ENCODE assay signal across 20 cellular contexts in genomic region chr13:30355839-30356238, GRCh38. TPM values are rescaled to one million over a fixed set of nuclear protein-coding genes. Genes with fewer than 3 reads are reported as not detected.
DNase-seq lines count a peak whose midpoint lies in the region; ATAC-seq, FAIRE-seq and TF ChIP-seq lines count a peak whose summit lies in the region.
"Had no signal": no experiment of that assay in that cellular context is flagged by ENCODE, and none has a peak within 500 bp of the region (broad histone marks: within the 10 kb centered on the region; RNA-seq: fewer than 3 reads in every experiment).

No MANE protein-coding gene starts in this region.

- ATAC-seq in HepG2, result peak; percentile 13; the same call in 2 of the 3 replicates
- no peak for ATAC-seq in right lobe of liver
- ATAC-seq in activated B cell treated with CpG ODN at 0.5 μM for 24 hours (ENCODE audit: low read depth), result peak; percentile 5
- ATAC-seq in GM18517 (IDR thresholded peaks at IDR 0.05; ENCODE audit: unreplicated experiment), result no peak
- ATAC-seq in HG02884 (IDR thresholded peaks at IDR 0.05; ENCODE audit: unreplicated experiment), result no peak
- ATAC-seq: Panc1 had no signal

- DNase-seq in HepG2 (ENCODE audit: low spot score) (no peak), right lobe of liver (no peak), activated B cell treated with CpG ODN at 0.5 μM for 24 hours (no peak)
- peak; percentile 62 for DNase-seq in Jurkat, Clone E6-1 (ENCODE audit: low read depth, low spot score)
- DNase-seq in NK-92 treated with Interleukin-12 subunit alpha and Interleukin-12 subunit beta, amount 100 ng/mL, for 24 hours (lab: John Stamatoyannopoulos, UW), result no peak
- DNase-seq: DMS79 treated with DMSO at 0.1 percent for 48 hours, MG63, NCI-H1048, NCI-H1436, NCI-H1930, NCI-H226, NCI-H524 treated with DMSO at 0.1 percent for 48 hours had no signal

- H3K4me3 ChIP-seq in HepG2 (replicated peaks in 1 of 3; ENCODE audit: insufficient read depth in 1 of 3, low read depth in 2 of 3, low read length in 3 of 3), result no peak overlapping the region
- no peak overlapping the region for H3K4me3 ChIP-seq in right lobe of liver
- peak overlapping the region; percentile 26 for H3K4me3 ChIP-seq in Jurkat, Clone E6-1 (ENCODE audit: low read length)
- H3K4me3 ChIP-seq in thymus (ENCODE audit: low read length), result peak overlapping the region; percentile 11
- H3K4me3 ChIP-seq: MG63 had no signal

- CTCF ChIA-PET in HepG2 (lab: Yijun Ruan, JAX; ENCODE audit: low intra/inter-chr PET ratio, low total read pairs), result interaction anchor here (1.5 to 1.6 kb wide), 2 partner anchors 196 to 226 kb away, joined by 3 to 6 read pairs; no protein-coding TSS in a partner anchor
- CTCF ChIA-PET in activated B cell treated with CpG ODN at 0.5 μM for 24 hours (lab: Charles Lee), result interaction anchor here (0.6 to 3.0 kb wide), 13 partner anchors 13 to 585 kb away, joined by 3 to 12 read pairs (median 4); partner anchors contain the start of gene UBE2L5

- TF ChIP-seq CTCF in HepG2 (CRISPR knock-in tag; IDR thresholded peaks at IDR 0.05) (no peak), right lobe of liver (IDR thresholded peaks at IDR 0.05) (no peak), activated B cell treated with CpG ODN at 0.5 μM for 24 hours (IDR thresholded peaks at IDR 0.05) (no peak)

- no peak for TF ChIP-seq POLR2A in HepG2 (IDR thresholded peaks at IDR 0.05; ENCODE audit: insufficient read depth in 1 of 2, low read depth in 2 of 2, low read length in 2 of 2)
- TF ChIP-seq POLR2A in right lobe of liver (IDR thresholded peaks at IDR 0.05), result no peak

- no peak overlapping the region for H3K27ac Mint-ChIP-seq in activated B cell treated with CpG ODN at 0.5 μM for 24 hours

- H3K27me3 Mint-ChIP-seq in activated B cell treated with CpG ODN at 0.5 μM for 24 hours, result no peaks in the 10 kb centered on the region

- H2AFZ ChIP-seq in HepG2 (ENCODE audit: low read length), result no peak overlapping the region

- no peak overlapping the region for H3K4me3 Mint-ChIP-seq in activated B cell treated with CpG ODN at 0.5 μM for 24 hours

- POLR2A ChIA-PET in HepG2 (lab: Yijun Ruan, JAX), result no interaction called here
- POLR2A ChIA-PET in activated B cell treated with CpG ODN at 0.5 μM for 24 hours (lab: Charles Lee), result interaction anchor here (1.1 to 3.0 kb wide), 6 partner anchors 16 to 108 kb away, joined by 3 to 17 read pairs (median 6); partner anchors contain the start of gene UBE2L5

- H3K36me3 ChIP-seq in HepG2 (replicated peaks in 1 of 2; ENCODE audit: control insufficient read depth in 1 of 2, insufficient read depth in 2 of 2, low read length in 2 of 2) (no peaks in the 10 kb centered on the region), right lobe of liver (no peaks in the 10 kb centered on the region), thymus (ENCODE audit: control insufficient read depth, insufficient read depth) (peaks cover 20% of the 10 kb centered on the region)
- H3K36me3 ChIP-seq: MG63 had no signal

- H3K27ac ChIP-seq in HepG2 (ENCODE audit: extremely low read length, insufficient read depth, low read length) (no peak overlapping the region), right lobe of liver (no peak overlapping the region), thymus (ENCODE audit: low read depth) (peak overlapping the region; percentile 89)
- H3K27ac ChIP-seq: C4-2B, KMS-11 had no signal

- no peak overlapping the region for H3K9ac ChIP-seq in HepG2 (ENCODE audit: insufficient read depth, low read depth, low read length)
- H3K9ac ChIP-seq: KMS-11 had no signal

- TF ChIP-seq EP300 in HepG2 (IDR thresholded peaks at IDR 0.05; ENCODE audit: low read depth in 2 of 2, low read length in 2 of 2) (no peak), HepG2 (CRISPR knock-in tag; IDR thresholded peaks at IDR 0.05; ENCODE audit: borderline replicate concordance) (no peak)

- peaks cover 32% of the 10 kb centered on the region for H3K4me1 Mint-ChIP-seq in activated B cell treated with CpG ODN at 0.5 μM for 24 hours

- H3K27me3 ChIP-seq in HepG2 (ENCODE audit: control insufficient read depth in 1 of 2, insufficient read depth in 2 of 2, low read length in 2 of 2) (peaks cover 0 to 2% of the 10 kb centered on the region in 2 experiments; a peak in 1 of 5 replicates), right lobe of liver (no peaks in the 10 kb centered on the region), thymus (ENCODE audit: control insufficient read depth, insufficient read depth) (no peaks in the 10 kb centered on the region)
- H3K27me3 ChIP-seq: MG63 had no signal

- BruUV-seq in HepG2 (replicated peaks; lab: Mats Ljungman, UMichigan), result no TSS peak

- peak overlapping the region; percentile 39; the same call in 1 of the 2 replicates for H3K4me2 ChIP-seq in HepG2 (ENCODE audit: low read depth, low read length)
- H3K4me2 ChIP-seq: KMS-11 had no signal

- H3K9me3 ChIP-seq in HepG2 (ENCODE audit: low read length) (peaks cover 8% of the 10 kb centered on the region; the same call in 1 of the 2 replicates), right lobe of liver (no peaks in the 10 kb centered on the region), thymus (ENCODE audit: control insufficient read depth) (no peaks in the 10 kb centered on the region)

- H3K4me1 ChIP-seq in HepG2 (ENCODE audit: insufficient read depth, low read length) (peaks cover 10% of the 10 kb centered on the region), right lobe of liver (peaks cover 0 to 14% (median 6%) of the 10 kb centered on the region in 4 donors), thymus (ENCODE audit: control insufficient read depth, insufficient read depth, low read length) (peaks cover 31% of the 10 kb centered on the region)

- in situ Hi-C loops in HepG2 (cut with HindIII; ENCODE audit: extremely low pct_ligation_motif_present, low pct_unique_long_range_greater_than_20kb), result no loop called here

- H3K79me2 ChIP-seq in HepG2 (ENCODE audit: insufficient read depth, low read length), result no peaks in the 10 kb centered on the region

- 45% methylated on average over 6 of the region's 6 CpGs for WGBS in HepG2 (ENCODE audit: low lambda C conversion rate)
- 80% methylated on average over 3 of the region's 6 CpGs for WGBS in right lobe of liver (ENCODE audit: insufficient coverage, low coverage, low lambda C conversion rate, missing lambda C conversion rate)
- WGBS in thymus, result 15% methylated on average over 6 of the region's 6 CpGs

- H3K9me3 Mint-ChIP-seq in activated B cell treated with CpG ODN at 0.5 μM for 24 hours, result peaks cover 5% of the 10 kb centered on the region

- H3K36me3 Mint-ChIP-seq in activated B cell treated with CpG ODN at 0.5 μM for 24 hours (ENCODE audit: low read depth), result peaks cover 19% of the 10 kb centered on the region

- no peak for TF ChIP-seq RAD21 in HepG2 (CRISPR knock-in tag; IDR thresholded peaks at IDR 0.05)

- intact Hi-C loops in HepG2 (cut with micrococcal nuclease; ENCODE audit: unreplicated experiment) (loop anchor here (1.0 to 10.0 kb wide), 5 partner anchors 41 to 449 kb away; no protein-coding TSS in a partner anchor), right lobe of liver (cut with DNase I) (no loop called here), activated B cell treated with CpG ODN at 0.5 μM for 24 hours (cut with micrococcal nuclease) (loop anchor here (1.0 to 5.0 kb wide), 11 partner anchors 15 to 686 kb away; partner anchors contain the start of gene USPL1)

- no peaks in the 10 kb centered on the region for H4K20me1 ChIP-seq in HepG2 (ENCODE audit: insufficient read depth, low read length)

- FAIRE-seq in HepG2 (lab: Jason Lieb, UNC), result no peak
- FAIRE-seq: A204.1, G401.6 had no signal

TF ChIP-seq in HepG2, 621 proteins besides CTCF, POLR2A, EP300 and RAD21:
- TF ChIP-seq U2AF2 (IDR thresholded peaks at IDR 0.05; ENCODE audit: low read depth, low read length) (no peak), ZNF615 (CRISPR knock-in tag; IDR thresholded peaks at IDR 0.05; ENCODE audit: borderline replicate concordance) (no peak), TRIM24 (CRISPR knock-in tag; IDR thresholded peaks at IDR 0.05) (no peak)

RNA-seq across cellular contexts. Expression of gene KATNAL1, which starts 48.5 kb away (rescaled TPM):
- total RNA-seq in HepG2 (2016; rRNA removed; fragmentation: Illumina TruSeq; extraction: Trizol) (11.8 and 13.9 TPM in 2 replicates), right lobe of liver (1 to 10 TPM; 6.3 to 10.0 (median 9.3) TPM), activated B cell treated with CpG ODN at 0.5 μM for 24 hours (11.6 and 13.4 TPM in 2 replicates)
- total RNA-seq in HepG2 (2016; cell fraction: cytosol; rRNA removed; fragmentation: Illumina TruSeq; extraction: Trizol; ENCODE audit: low read depth), result 19.6 and 22.7 TPM in 2 replicates
- 10.8 and 15.5 TPM in 2 replicates for total RNA-seq in HepG2 (2016; cell fraction: insoluble cytoplasmic fraction; rRNA removed; fragmentation: Illumina TruSeq; extraction: Trizol)
- 15.8 and 20.3 TPM in 2 replicates for total RNA-seq in HepG2 (2016; cell fraction: membrane; rRNA removed; fragmentation: Illumina TruSeq; extraction: Trizol)
- 16.2 and 19.5 TPM in 2 replicates for total RNA-seq in HepG2 (2016; cell fraction: nucleus; rRNA removed; fragmentation: Illumina TruSeq; extraction: Trizol)
- polyA plus RNA-seq in HepG2 (2011; rRNA removed) (2.8 and 3.2 TPM in 2 replicates), thymus (4.6 TPM)
- 1.6 and 2.2 TPM in 2 replicates for polyA plus RNA-seq in HepG2 (2011; cell fraction: cytosol; rRNA removed)
- 2.9 and 3.5 TPM in 2 replicates for polyA plus RNA-seq in HepG2 (2011; cell fraction: nucleus; rRNA removed)
- 2.6 and 4.0 TPM in 2 replicates for polyA plus RNA-seq in HepG2 (2012)
- 4.6 and 4.7 TPM in 2 replicates for polyA plus RNA-seq in HepG2 (2016; cell fraction: cytosol; fragmentation: Illumina TruSeq; extraction: Trizol; ENCODE audit: low read depth)
- 6.3 and 6.7 TPM in 2 replicates for polyA plus RNA-seq in HepG2 (2016; cell fraction: insoluble cytoplasmic fraction; fragmentation: Illumina TruSeq; extraction: Trizol; ENCODE audit: low read depth)
- polyA plus RNA-seq in HepG2 (2016; cell fraction: membrane; fragmentation: Illumina TruSeq; extraction: Trizol; ENCODE audit: low read depth), result 6.3 and 7.2 TPM in 2 replicates
- 6.7 and 8.5 TPM in 2 replicates for polyA plus RNA-seq in HepG2 (2016; cell fraction: nucleus; fragmentation: Illumina TruSeq; extraction: Trizol; ENCODE audit: insufficient read depth, low read depth)
- 1.8 and 3.2 TPM in 2 replicates for polyA minus RNA-seq in HepG2 (2011; rRNA and poly(A)+ RNA removed; ENCODE audit: low replicate concordance)
- 3.5 and 6.6 TPM in 2 replicates for polyA minus RNA-seq in HepG2 (2011; cell fraction: cytosol; rRNA and poly(A)+ RNA removed)
- 15.3 and 19.6 TPM in 2 replicates for polyA minus RNA-seq in HepG2 (2011; cell fraction: nucleus; rRNA and poly(A)+ RNA removed)
- 8.5 TPM for polyA plus RNA-seq in Jurkat, Clone E6-1 (2012; ENCODE audit: insufficient read depth, insufficient read length)

Comparison
In these comparisons a context has a peak if more than half of its experiments do, and no peak if none do; other contexts are left out.
1. ATAC-seq: peak in HepG2 (single experiment) and activated B cell treated with CpG ODN at 0.5 μM for 24 hours (single experiment); none in right lobe of liver (0 of 4), GM18517 (single experiment) and HG02884 (single experiment).
2. intact Hi-C loops: an anchor here in HepG2 (1.0 to 10.0 kb wide) and activated B cell treated with CpG ODN at 0.5 μM for 24 hours (1.0 to 5.0 kb wide); none called in right lobe of liver.
3. H3K4me3 ChIP-seq: peak in Jurkat, Clone E6-1 (single experiment) and thymus (single experiment); none in HepG2 (0 of 3) and right lobe of liver (0 of 3).